ENCODE assay signal across 1 cellular context in genomic region chr2:232448473-232448755, GRCh38.
TF ChIP-seq lines count a peak whose summit lies in the region.

No MANE protein-coding gene starts in this region.

TF ChIP-seq in neural cell, 6 proteins besides CTCF, POLR2A, EP300 and RAD21:
- TF ChIP-seq POLR2AphosphoS5 (IDR thresholded peaks at IDR 0.05) (peak; percentile 57), TAF1 (IDR thresholded peaks at IDR 0.05; ENCODE audit: low read depth) (peak; percentile 34)
